10 cellular contexts compared by ENCODE assay signal in the genomic region with DNA sequence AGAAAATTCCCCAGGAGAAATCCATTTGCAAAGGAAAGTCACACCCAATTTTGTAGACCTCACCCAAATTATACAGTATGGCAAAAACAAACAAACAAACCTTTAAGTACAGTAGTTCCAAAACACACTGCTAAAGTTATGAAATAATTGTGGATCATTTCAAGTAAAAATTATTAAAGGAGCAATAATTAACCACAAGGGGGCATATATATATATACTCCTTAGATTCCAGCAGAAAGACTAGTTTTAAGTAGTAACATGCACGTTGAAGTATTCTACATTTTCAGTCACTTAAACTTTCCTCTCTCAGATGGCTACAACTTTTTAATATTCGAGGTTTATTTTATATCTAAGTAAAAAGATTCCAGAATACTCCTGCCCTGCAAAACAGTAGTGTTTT. TPM values are rescaled to one million over a fixed set of nuclear protein-coding genes. Genes with fewer than 3 reads are reported as not detected.
DNase-seq lines count a peak whose midpoint lies in the region; TF ChIP-seq lines count a peak whose summit lies in the region.
"Had no signal": no experiment of that assay in that cellular context is flagged by ENCODE, and none has a peak within 500 bp of the region (broad histone marks: within the 10 kb centered on the region; RNA-seq: fewer than 3 reads in every experiment).

No MANE protein-coding gene starts in this region.

- H3K9me3 ChIP-seq in cardiac muscle cell (ENCODE audit: low read depth) (no peaks in the 10 kb centered on the region), SK-N-MC (ENCODE audit: low read depth, low read length) (no peaks in the 10 kb centered on the region), transverse colon (no peaks in the 10 kb centered on the region)

- DNase-seq in cardiac muscle cell (ENCODE audit: low read depth in 1 of 2, low spot score in 1 of 2) (peak in 1 of 2 donors; percentile 48), cardiac septum (ENCODE audit: low spot score) (no peak), SK-N-MC (ENCODE audit: low read depth, low spot score) (no peak), fibroblast of pulmonary artery (ENCODE audit: low read depth) (peak; percentile 52), transverse colon (no peak), mesenteric fat pad (ENCODE audit: low spot score) (no peak), T-helper 1 cell (no peak)
- DNase-seq in activated effector memory CD4-positive, alpha-beta T cell treated with Interleukin-2 at 50 U/mL for 16 hours: no peak
- DNase-seq: CD4-positive, alpha-beta T cell; natural killer cell had no signal

- no peak for TF ChIP-seq EP300 in transverse colon (IDR thresholded peaks at IDR 0.05; ENCODE audit: low read depth)

- H3K9ac ChIP-seq in SK-N-MC (ENCODE audit: insufficient read length): peak overlapping the region; percentile 4

- H3K27me3 ChIP-seq in cardiac muscle cell: no peaks in the 10 kb centered on the region
- H3K27me3 ChIP-seq in transverse colon: no peaks in the 10 kb centered on the region

- TF ChIP-seq POLR2A in transverse colon (IDR thresholded peaks at IDR 0.05): no peak

- intact Hi-C loops in cardiac septum (cut with DNase I) (loop anchor here (5.0 kb wide), 2 partner anchors 107 to 223 kb away; no protein-coding TSS in a partner anchor), transverse colon (cut with DNase I; ENCODE audit: low total_unique reads) (no loop called here)

- H3K4me3 ChIP-seq in cardiac muscle cell: no peak overlapping the region
- H3K4me3 ChIP-seq in SK-N-MC: no peak overlapping the region
- no peak overlapping the region for H3K4me3 ChIP-seq in fibroblast of pulmonary artery (replicated peaks; ENCODE audit: low read depth, low read length)
- no peak overlapping the region for H3K4me3 ChIP-seq in transverse colon

- H3K36me3 ChIP-seq in cardiac muscle cell (no peaks in the 10 kb centered on the region), SK-N-MC (ENCODE audit: insufficient read depth, low read length) (peaks cover 34% of the 10 kb centered on the region), transverse colon (no peaks in the 10 kb centered on the region)

- TF ChIP-seq CTCF in cardiac muscle cell (IDR thresholded peaks at IDR 0.05; ENCODE audit: low read depth, low read length) (peak; percentile 34), fibroblast of pulmonary artery (IDR thresholded peaks at IDR 0.05; ENCODE audit: low read length, missing control alignments) (peak; percentile 36), transverse colon (IDR thresholded peaks at IDR 0.05) (peak in 4 of 5 experiments; percentile 17 to 40 (median 30))

- H3K27ac ChIP-seq in cardiac muscle cell: no peak overlapping the region
- peak overlapping the region; percentile 27; the same call in 1 of the 2 replicates for H3K27ac ChIP-seq in SK-N-MC
- no peak overlapping the region for H3K27ac ChIP-seq in transverse colon

- in situ Hi-C loops in transverse colon (cut with MboI; ENCODE audit: low pct_ligation_motif_present in 1 of 4, low pct_unique_long_range_greater_than_20kb in 1 of 4, low sequenced_read_pairs in 3 of 4): no loop called here

- 55 to 66% methylated on average over 2 of the region's 2 CpGs for WGBS in transverse colon (ENCODE audit: low coverage in 1 of 2), 2 donors

- H3K4me1 ChIP-seq in cardiac muscle cell (ENCODE audit: low read depth) (peaks cover 5% of the 10 kb centered on the region), transverse colon (no peaks in the 10 kb centered on the region)

RNA-seq across cellular contexts. Expression of a gene that starts 26.8 kb away (rescaled TPM):
- 12.4 and 14.9 TPM in 2 replicates for total RNA-seq in cardiac muscle cell
- 19.9 and 27.9 TPM in 2 replicates for polyA plus RNA-seq in cardiac muscle cell
- total RNA-seq in cardiac septum: 36.8 TPM
- total RNA-seq in transverse colon: 10 to 100 TPM; 13.1 to 31.4 (median 22.3) TPM
- total RNA-seq in mesenteric fat pad: 54.0 TPM

RNA-seq across cellular contexts. Expression of a gene that starts 54.3 kb away (rescaled TPM):
- total RNA-seq in cardiac muscle cell (not detected in 2 replicates), cardiac septum (15.2 TPM), transverse colon (10 to 100 TPM in 3 of 4 donors, 1 to 10 TPM in 1; 8.2 to 41.6 (median 31.7) TPM), mesenteric fat pad (352 TPM)
- polyA plus RNA-seq in cardiac muscle cell: not detected in 2 replicates
- total RNA-seq: CD4-positive, alpha-beta T cell; natural killer cell had no signal

RNA-seq across cellular contexts. Expression of a gene that starts 59.1 kb away (rescaled TPM):
- total RNA-seq in cardiac muscle cell (3.3 and 13.0 TPM in 2 replicates), cardiac septum (3.4 TPM), transverse colon (10 to 100 TPM in 3 of 4 donors, 1 to 10 TPM in 1; 2.4 to 32.9 (median 11.2) TPM), mesenteric fat pad (27.2 TPM)
- polyA plus RNA-seq in cardiac muscle cell: 1.8 and 2.9 TPM in 2 replicates
